Comparison of ENCODE assay signal across 8 cellular contexts in genomic region chr15:51401872-51402517, GRCh38.
DNase-seq lines count a peak whose midpoint lies in the region; ATAC-seq and TF ChIP-seq lines count a peak whose summit lies in the region.

No MANE protein-coding gene starts in this region.

- H3K36me3 ChIP-seq in Loucy (ENCODE audit: insufficient read depth, low read length) (no peaks in the 10 kb centered on the region), mammary epithelial cell (ENCODE audit: insufficient read depth, low read length) (no peaks in the 10 kb centered on the region), liver (ENCODE audit: control insufficient read depth in 4 of 4, insufficient read depth in 3 of 4, low read depth in 1 of 4, low read length in 3 of 4) (no peaks in the 10 kb centered on the region), sigmoid colon (no peaks in the 10 kb centered on the region)

- dilution Hi-C loops in mammary epithelial cell (cut with HindIII; ENCODE audit: low sequenced_read_pairs) = no loop called here

- H2AFZ ChIP-seq in Loucy (ENCODE audit: low read length) = no peak overlapping the region
- no peak overlapping the region for H2AFZ ChIP-seq in mammary epithelial cell (ENCODE audit: low read depth, low read length)

- no peak for TF ChIP-seq EP300 in sigmoid colon (IDR thresholded peaks at IDR 0.05)

- no peak overlapping the region for H3K27ac ChIP-seq in mammary epithelial cell (ENCODE audit: insufficient read depth, low read depth, low read length)
- H3K27ac ChIP-seq in liver (ENCODE audit: low read depth in 1 of 2, low read length in 2 of 2) = no peak overlapping the region
- H3K27ac ChIP-seq in sigmoid colon = no peak overlapping the region

- TF ChIP-seq POLR2A in sigmoid colon (IDR thresholded peaks at IDR 0.05) = no peak

- no TSS peak for BruUV-seq in mammary epithelial cell (replicated peaks; lab: Mats Ljungman, UMichigan)

- H4K20me1 ChIP-seq in Loucy (ENCODE audit: insufficient read depth, low read length, poor library complexity, severe bottlenecking) (no peaks in the 10 kb centered on the region), mammary epithelial cell (ENCODE audit: insufficient read depth, low read length) (no peaks in the 10 kb centered on the region)

- 63% methylated on average over 11 of the region's 12 CpGs for WGBS in mammary epithelial cell (ENCODE audit: low coverage, missing lambda C conversion rate)
- 40% methylated on average over 12 of the region's 12 CpGs for WGBS in liver
- WGBS in sigmoid colon, 2 donors = 40 to 49% methylated on average over 12 of the region's 12 CpGs

- TF ChIP-seq CTCF in GM10248 (IDR thresholded peaks at IDR 0.05; ENCODE audit: control extremely low read depth, extremely low read depth, low read depth, missing control alignments) = peak; percentile 63
- TF ChIP-seq CTCF in Loucy (conservative IDR thresholded peaks at IDR 0.05; ENCODE audit: low read length) = peak; percentile 81
- peak; percentile 43 to 60 for TF ChIP-seq CTCF in mammary epithelial cell (conservative IDR thresholded peaks at IDR 0.05 in 1 of 2, IDR thresholded peaks at IDR 0.05 in 1 of 2; ENCODE audit: extremely low read depth in 1 of 2, insufficient read depth in 1 of 2, low read depth in 1 of 2, low read length in 2 of 2)
- TF ChIP-seq CTCF in liver (IDR thresholded peaks at IDR 0.05; ENCODE audit: low read depth, low read length, missing input control) = peak; percentile 54
- no peak for TF ChIP-seq CTCF in omental fat pad (IDR thresholded peaks at IDR 0.05)
- no peak for TF ChIP-seq CTCF in sigmoid colon (IDR thresholded peaks at IDR 0.05)

- in situ Hi-C loops in mammary epithelial cell (cut with MboI; ENCODE audit: low sequenced_read_pairs in 2 of 2) = no loop called here

- no peak for ATAC-seq in omental fat pad (ENCODE audit: low FRiP score)

- peak; percentile 61 to 77 for TF ChIP-seq RAD21 in liver (IDR thresholded peaks at IDR 0.05)

- POLR2A ChIA-PET in GM10248 (lab: Yijun Ruan, JAX) = no interaction called here

- CTCF ChIA-PET in GM10248 (lab: Yijun Ruan, JAX) (interaction anchor here (0.7 to 7.6 kb wide), 39 partner anchors 10 to 351 kb away, joined by 3 to 61 read pairs (median 5); no protein-coding TSS in a partner anchor), mammary epithelial cell (lab: Charles Lee; ENCODE audit: low non-redundant PET) (interaction anchor here (0.6 kb wide), 1 partner anchor 1122 kb away, joined by 3 read pairs; no protein-coding TSS in a partner anchor)

- no peaks in the 10 kb centered on the region for H3K9me2 ChIP-seq in Loucy (replicated peaks; ENCODE audit: low read depth, low read length)

- H3K4me2 ChIP-seq in Loucy (ENCODE audit: low read depth, low read length, poor library complexity, severe bottlenecking) (no peak overlapping the region), mammary epithelial cell (ENCODE audit: insufficient read depth, low read depth, low read length) (no peak overlapping the region)

- H3K9ac ChIP-seq in Loucy (ENCODE audit: low read depth, low read length, poor library complexity, severe bottlenecking) = no peak overlapping the region
- H3K9ac ChIP-seq in mammary epithelial cell (ENCODE audit: insufficient read depth, low read length) = no peak overlapping the region
- H3K9ac ChIP-seq in liver (ENCODE audit: low read depth in 1 of 2, low read length in 2 of 2) = no peak overlapping the region

- H3F3A ChIP-seq in Loucy (ENCODE audit: low read depth) = no peaks in the 10 kb centered on the region

- H3K4me1 ChIP-seq in Loucy (ENCODE audit: insufficient read depth, low read length, poor library complexity, severe bottlenecking) = no peaks in the 10 kb centered on the region
- H3K4me1 ChIP-seq in mammary epithelial cell (ENCODE audit: insufficient read depth, low read length) = no peaks in the 10 kb centered on the region
- peaks cover 0 to 5% (median 1%) of the 10 kb centered on the region in 4 donors for H3K4me1 ChIP-seq in liver (ENCODE audit: control insufficient read depth in 4 of 4, insufficient read depth in 4 of 4, low read length in 3 of 4)
- peaks cover 0 to 9% (median 8%) of the 10 kb centered on the region in 4 donors for H3K4me1 ChIP-seq in sigmoid colon

- H3K79me2 ChIP-seq in Loucy (ENCODE audit: insufficient read depth, low read length) (no peaks in the 10 kb centered on the region), mammary epithelial cell (ENCODE audit: insufficient read depth, low read length) (no peaks in the 10 kb centered on the region)

- H3K9me3 ChIP-seq in Loucy (ENCODE audit: insufficient read depth, low read depth, low read length) (no peaks in the 10 kb centered on the region), mammary epithelial cell (replicated peaks; ENCODE audit: insufficient read depth, low read length) (no peaks in the 10 kb centered on the region), liver (ENCODE audit: control insufficient read depth in 4 of 4, low read length in 3 of 4) (no peaks in the 10 kb centered on the region), sigmoid colon (no peaks in the 10 kb centered on the region)

- DNase-seq in GM10248 (ENCODE audit: extremely low spot score) = peak; percentile 63
- DNase-seq in mammary epithelial cell = no peak
- no peak for DNase-seq in omental fat pad (ENCODE audit: low spot score)
- DNase-seq in stimulated activated CD4-positive, alpha-beta T cell treated with anti-CD3 and anti-CD28 coated beads, Interleukin-4, amount 100 ng/mL, for 1 hour = no peak
- no peak for DNase-seq in sigmoid colon
- no peak for DNase-seq in activated effector memory CD4-positive, alpha-beta T cell treated with anti-CD3 and anti-CD28 coated beads, Interleukin-2, amount 50 U/mL, for 16 hours

- H3K27me3 ChIP-seq in Loucy (ENCODE audit: insufficient read depth, low read length, poor library complexity, severe bottlenecking) (no peaks in the 10 kb centered on the region), mammary epithelial cell (ENCODE audit: insufficient read depth, low read length) (no peaks in the 10 kb centered on the region), liver (ENCODE audit: control insufficient read depth in 4 of 4, insufficient read depth in 4 of 4, low read length in 3 of 4) (no peaks in the 10 kb centered on the region), sigmoid colon (no peaks in the 10 kb centered on the region)

- H3K4me3 ChIP-seq in Loucy (ENCODE audit: low read length, poor library complexity, severe bottlenecking) = no peak overlapping the region
- no peak overlapping the region for H3K4me3 ChIP-seq in mammary epithelial cell (replicated peaks in 1 of 3; ENCODE audit: insufficient read depth in 1 of 3, low read depth in 2 of 3, low read length in 3 of 3)
- H3K4me3 ChIP-seq in liver (ENCODE audit: low read depth in 1 of 3, low read length in 3 of 3) = no peak overlapping the region
- H3K4me3 ChIP-seq in sigmoid colon = no peak overlapping the region

- intact Hi-C loops in mammary epithelial cell (cut with micrococcal nuclease) (loop anchor here (5.0 kb wide), 1 partner anchor 240 kb away; no protein-coding TSS in a partner anchor), sigmoid colon (cut with DNase I) (no loop called here)

TF ChIP-seq in liver, 16 proteins besides CTCF, POLR2A, EP300 and RAD21 (continues in another document):
- TF ChIP-seq ZBTB33 (IDR thresholded peaks at IDR 0.05) = no peak
- TF ChIP-seq HNF4G (IDR thresholded peaks at IDR 0.05) = no peak
- TF ChIP-seq REST (IDR thresholded peaks at IDR 0.05) = no peak
- no peak for TF ChIP-seq TAF1 (conservative IDR thresholded peaks at IDR 0.05)
- no peak for TF ChIP-seq GABPA (IDR thresholded peaks at IDR 0.05 in 1 of 2, conservative IDR thresholded peaks at IDR 0.05 in 1 of 2)
- TF ChIP-seq YY1 (IDR thresholded peaks at IDR 0.05) = no peak
- no peak for TF ChIP-seq JUND (IDR thresholded peaks at IDR 0.05)
- no peak for TF ChIP-seq EGR1 (IDR thresholded peaks at IDR 0.05; ENCODE audit: low read depth in 2 of 2)
- no peak for TF ChIP-seq SP1 (IDR thresholded peaks at IDR 0.05)
- no peak for TF ChIP-seq NR2F2 (IDR thresholded peaks at IDR 0.05)
- no peak for TF ChIP-seq RXRA (IDR thresholded peaks at IDR 0.05)

Comparison
In these comparisons a context has a peak if more than half of its experiments do, and no peak if none do; other contexts are left out.
1. CTCF ChIP-seq: peak in GM10248 (single experiment), Loucy (single experiment), mammary epithelial cell (2 of 2) and liver (single experiment); none in omental fat pad (0 of 3) and sigmoid colon (0 of 4).